In the genomic region with DNA sequence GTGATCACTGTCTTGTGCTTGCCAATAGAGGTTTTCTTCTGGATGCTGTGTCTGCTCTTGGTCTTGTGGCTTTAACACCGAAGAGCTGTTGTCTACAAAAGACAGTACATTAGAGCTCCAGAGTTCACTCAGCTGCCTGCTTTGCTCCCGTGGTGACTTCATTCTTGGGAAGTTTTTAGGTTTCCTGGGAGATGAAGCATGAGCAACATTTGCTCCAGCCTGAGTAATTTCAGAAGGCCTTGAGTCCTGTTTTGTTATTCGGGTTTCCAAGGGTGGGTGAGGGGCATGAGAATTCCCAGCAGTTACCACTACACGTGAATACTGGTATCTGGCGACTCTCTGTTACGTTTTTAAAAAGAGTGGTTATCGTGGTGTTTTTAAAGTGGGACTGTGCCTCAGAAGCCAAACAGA, we compare ENCODE assay signal across 9 cellular contexts.
DNase-seq lines count a peak whose midpoint lies in the region; ATAC-seq and TF ChIP-seq lines count a peak whose summit lies in the region.
"Had no signal": no experiment of that assay in that cellular context is flagged by ENCODE, and none has a peak within 500 bp of the region (broad histone marks: within the 10 kb centered on the region; RNA-seq: fewer than 3 reads in every experiment).

No MANE protein-coding gene starts in this region.

- no peaks in the 10 kb centered on the region for H3K36me3 ChIP-seq in WERI-Rb-1

- peak; percentile 83 to 92 for ATAC-seq in left cardiac atrium
- no peak for ATAC-seq in GM19455 (IDR thresholded peaks at IDR 0.05; ENCODE audit: unreplicated experiment)
- ATAC-seq: activated T-helper 17 cell treated with anti-CD3 and anti-CD28 coated beads, Interleukin-2, amount 50 U/mL, for 72 hours had no signal

- no peak for TF ChIP-seq CTCF in WERI-Rb-1 (IDR thresholded peaks at IDR 0.05; ENCODE audit: low read depth, low read length)

- peak; percentile 98 for DNase-seq in EH (ENCODE audit: low read depth)
- DNase-seq in amniotic epithelial cell (ENCODE audit: low read depth), result peak; percentile 95
- DNase-seq in left cardiac atrium, result no peak
- DNase-seq in posterior vena cava (ENCODE audit: low spot score), result peak; percentile 78
- DNase-seq in stimulated activated naive CD4-positive, alpha-beta T cell (lab: John Stamatoyannopoulos, UW), result no peak
- no peak for DNase-seq in GM19240 (ENCODE audit: insufficient read length, low spot score)
- DNase-seq in WERI-Rb-1, result no peak

- intact Hi-C loops in left cardiac atrium (cut with DNase I), result no loop called here
- intact Hi-C loops in posterior vena cava (cut with DNase I), result no loop called here

- H3K27me3 ChIP-seq in WERI-Rb-1 (ENCODE audit: insufficient read depth, low read depth, severe bottlenecking), result no peaks in the 10 kb centered on the region

- no peak overlapping the region for H3K4me3 ChIP-seq in WERI-Rb-1 (ENCODE audit: low read depth, low read length)

- no peak overlapping the region for H3K27ac ChIP-seq in WERI-Rb-1

- H3K9me3 ChIP-seq in WERI-Rb-1 (ENCODE audit: severe bottlenecking), result no peaks in the 10 kb centered on the region

Comparison
In these comparisons a context has a peak if more than half of its experiments do, and no peak if none do; other contexts are left out.
1. DNase-seq: peak in EH (single experiment), amniotic epithelial cell (single experiment) and posterior vena cava (single experiment); none in left cardiac atrium (single experiment), stimulated activated naive CD4-positive, alpha-beta T cell (0 of 6), GM19240 (single experiment) and WERI-Rb-1 (single experiment).